Comparison of ENCODE assay signal across 17 cellular contexts in the genomic region with DNA sequence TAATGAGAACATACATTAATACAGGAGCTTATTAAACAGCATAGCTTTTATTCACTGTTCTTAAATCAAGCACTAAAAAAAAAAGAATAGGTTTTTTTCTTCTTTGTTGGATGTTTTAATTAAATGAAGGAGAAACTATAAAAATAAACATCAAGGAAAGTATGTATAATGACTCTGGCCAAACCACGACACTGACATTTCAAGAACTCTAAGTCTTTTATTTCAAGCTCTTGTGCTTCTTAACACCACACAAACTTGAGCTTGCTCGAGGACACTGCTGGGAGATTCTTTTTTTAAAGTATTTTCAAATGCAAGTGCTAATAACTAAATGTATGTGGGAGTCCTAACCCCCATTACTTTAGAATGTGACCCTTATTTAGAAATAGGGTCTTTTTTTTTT.
A peak's percentile ranks its signal among the peaks of the same experiment; 100 is the strongest.
DNase-seq lines count a peak whose midpoint lies in the region; ATAC-seq, FAIRE-seq and TF ChIP-seq lines count a peak whose summit lies in the region.
"Had no signal": no experiment of that assay in that cellular context is flagged by ENCODE, and none has a peak within 500 bp of the region (broad histone marks: within the 10 kb centered on the region; RNA-seq: fewer than 3 reads in every experiment).

No MANE protein-coding gene starts in this region.

- H3K27me3 Mint-ChIP-seq in astrocyte (ENCODE audit: low read depth, unreplicated experiment) (no peaks in the 10 kb centered on the region), CD14-positive monocyte (ENCODE audit: low read depth in 3 of 3) (peaks cover 0 to 5% (median 0%) of the 10 kb centered on the region in 3 donors), GM23338 (ENCODE audit: insufficient read depth, low read depth, poor library complexity) (no peaks in the 10 kb centered on the region)
- no peaks in the 10 kb centered on the region for H3K27me3 Mint-ChIP-seq in activated naive CD8-positive, alpha-beta T cell treated with anti-CD3 and anti-CD28 coated beads, Interleukin-2, amount 50 U/mL, for 24 hours
- H3K27me3 Mint-ChIP-seq: CD4-positive, alpha-beta T cell had no signal

- H3K27ac ChIP-seq in astrocyte (ENCODE audit: low read depth, low read length) (no peak overlapping the region), SK-N-SH (ENCODE audit: low read depth in 2 of 2, low read length in 1 of 2) (no peak overlapping the region), GM23338 (ENCODE audit: low read depth) (no peak overlapping the region)
- H3K27ac ChIP-seq: BLaER1 treated with 17β-estradiol and CSF1 and Interleukin-3, amounts not matched to agents 10 nM and 100 nM; GM23248 had no signal

- H3K36me3 Mint-ChIP-seq in astrocyte (ENCODE audit: low read depth, unreplicated experiment): no peaks in the 10 kb centered on the region
- H3K36me3 Mint-ChIP-seq in CD14-positive monocyte: no peaks in the 10 kb centered on the region
- no peaks in the 10 kb centered on the region for H3K36me3 Mint-ChIP-seq in GM23338 (ENCODE audit: low read depth)
- H3K36me3 Mint-ChIP-seq in activated naive CD8-positive, alpha-beta T cell treated with anti-CD3 and anti-CD28 coated beads, Interleukin-2, amount 50 U/mL, for 24 hours (ENCODE audit: low read depth): no peaks in the 10 kb centered on the region

- H3K27ac Mint-ChIP-seq in astrocyte (ENCODE audit: unreplicated experiment) (no peak overlapping the region), CD14-positive monocyte (no peak overlapping the region), GM23338 (no peak overlapping the region)
- H3K27ac Mint-ChIP-seq in activated naive CD8-positive, alpha-beta T cell treated with anti-CD3 and anti-CD28 coated beads, Interleukin-2, amount 50 U/mL, for 24 hours: no peak overlapping the region
- H3K27ac Mint-ChIP-seq: CD4-positive, alpha-beta T cell had no signal

- H3K9me3 ChIP-seq in astrocyte (ENCODE audit: insufficient read depth, low read depth, low read length) (no peaks in the 10 kb centered on the region), SK-N-SH (no peaks in the 10 kb centered on the region)

- H2AFZ ChIP-seq in astrocyte (ENCODE audit: low read depth, low read length): no peak overlapping the region
- no peak overlapping the region for H2AFZ ChIP-seq in SK-N-SH (ENCODE audit: low read depth)
- no peak overlapping the region for H2AFZ ChIP-seq in GM23338
- H2AFZ ChIP-seq: GM23248 had no signal

- TF ChIP-seq CTCF in astrocyte (IDR thresholded peaks at IDR 0.05; ENCODE audit: insufficient read depth, low read depth, low read length): no peak
- no peak for TF ChIP-seq CTCF in SK-N-SH (IDR thresholded peaks at IDR 0.05)
- TF ChIP-seq CTCF in CD14-positive monocyte (IDR thresholded peaks at IDR 0.05): no peak
- no peak for TF ChIP-seq CTCF in GM23338 (conservative IDR thresholded peaks at IDR 0.05; ENCODE audit: low read depth in 2 of 2)

- no peak for TF ChIP-seq EP300 in SK-N-SH (IDR thresholded peaks at IDR 0.05; ENCODE audit: borderline replicate concordance in 1 of 2, low read depth in 1 of 2, low read length in 1 of 2)

- no peaks in the 10 kb centered on the region for H3K79me2 ChIP-seq in astrocyte (ENCODE audit: insufficient read depth, low read length)
- no peaks in the 10 kb centered on the region for H3K79me2 ChIP-seq in SK-N-SH (ENCODE audit: insufficient read depth)
- no peaks in the 10 kb centered on the region for H3K79me2 ChIP-seq in GM23338 (replicated peaks; ENCODE audit: insufficient read depth)

- DNase-seq in EH (ENCODE audit: low read depth) (peak; percentile 72), astrocyte (ENCODE audit: low read depth) (peak; percentile 56), fibroblast of gingiva (ENCODE audit: low read depth) (peak; percentile 58), iris pigment epithelial cell (ENCODE audit: low read depth) (peak; percentile 19), SK-N-SH (no peak), CD14-positive monocyte (ENCODE audit: low spot score) (no peak), GM23338 (ENCODE audit: low spot score) (no peak)
- DNase-seq in activated naive CD8-positive, alpha-beta T cell treated with anti-CD3 and anti-CD28 coated beads, Interleukin-2, amount 50 U/mL, for 24 hours: no peak
- DNase-seq: 8988T; CD4-positive, alpha-beta T cell; DMS79; EL; GM23248; H7 had no signal

- no peak overlapping the region for H3K4me2 ChIP-seq in astrocyte (ENCODE audit: low read length)
- H3K4me2 ChIP-seq in SK-N-SH: no peak overlapping the region
- H3K4me2 ChIP-seq in GM23338: no peak overlapping the region
- H3K4me2 ChIP-seq: BLaER1 treated with 17β-estradiol and CSF1 and Interleukin-3, amounts not matched to agents 10 nM and 100 nM had no signal

- no peaks in the 10 kb centered on the region for H3F3A ChIP-seq in SK-N-SH (replicated peaks; ENCODE audit: insufficient read depth)
- no peaks in the 10 kb centered on the region for H3F3A ChIP-seq in GM23338 (replicated peaks; ENCODE audit: low read depth)

- H3K4me3 Mint-ChIP-seq in astrocyte (ENCODE audit: unreplicated experiment) (no peak overlapping the region), CD14-positive monocyte (no peak overlapping the region), GM23338 (no peak overlapping the region)
- H3K4me3 Mint-ChIP-seq in activated naive CD8-positive, alpha-beta T cell treated with anti-CD3 and anti-CD28 coated beads, Interleukin-2, amount 50 U/mL, for 24 hours: no peak overlapping the region
- H3K4me3 Mint-ChIP-seq: CD4-positive, alpha-beta T cell had no signal

- WGBS in SK-N-SH (ENCODE audit: low lambda C conversion rate): 45% methylated on average over 2 of the region's 2 CpGs

- peaks cover under 1% of the 10 kb centered on the region for H3K4me1 ChIP-seq in astrocyte (ENCODE audit: insufficient read depth, low read length)
- H3K4me1 ChIP-seq in SK-N-SH (ENCODE audit: control insufficient read depth in 1 of 2, insufficient read depth in 2 of 2, low read depth in 1 of 2, low read length in 1 of 2): no peaks in the 10 kb centered on the region
- no peaks in the 10 kb centered on the region; the same call in 1 of the 2 replicates for H3K4me1 ChIP-seq in GM23338 (ENCODE audit: insufficient read depth)
- H3K4me1 ChIP-seq: BLaER1 treated with 17β-estradiol and CSF1 and Interleukin-3, amounts not matched to agents 10 nM and 100 nM had no signal

- no peaks in the 10 kb centered on the region for H4K20me1 ChIP-seq in astrocyte (ENCODE audit: insufficient read depth, low read length)
- no peaks in the 10 kb centered on the region for H4K20me1 ChIP-seq in SK-N-SH (ENCODE audit: insufficient read depth)
- H4K20me1 ChIP-seq in GM23338 (replicated peaks; ENCODE audit: insufficient read depth): no peaks in the 10 kb centered on the region
- H4K20me1 ChIP-seq: BLaER1 treated with 17β-estradiol and CSF1 and Interleukin-3, amounts not matched to agents 10 nM and 100 nM had no signal

- peaks cover 4% of the 10 kb centered on the region for H3K4me1 Mint-ChIP-seq in astrocyte (ENCODE audit: low read depth, unreplicated experiment)
- H3K4me1 Mint-ChIP-seq in CD14-positive monocyte: no peaks in the 10 kb centered on the region
- peaks cover 6% of the 10 kb centered on the region; the same call in 2 of the 3 replicates for H3K4me1 Mint-ChIP-seq in GM23338
- H3K4me1 Mint-ChIP-seq in activated naive CD8-positive, alpha-beta T cell treated with anti-CD3 and anti-CD28 coated beads, Interleukin-2, amount 50 U/mL, for 24 hours: no peaks in the 10 kb centered on the region

- POLR2A ChIA-PET in SK-N-SH (lab: Yijun Ruan, JAX): no interaction called here

- intact Hi-C loops in CD14-positive monocyte (cut with micrococcal nuclease): no loop called here

- H3K9ac ChIP-seq in astrocyte (ENCODE audit: low read length): no peak overlapping the region
- no peak overlapping the region for H3K9ac ChIP-seq in SK-N-SH
- H3K9ac ChIP-seq: BLaER1 treated with 17β-estradiol and CSF1 and Interleukin-3, amounts not matched to agents 10 nM and 100 nM; GM23248 had no signal

- no peak for TF ChIP-seq RAD21 in SK-N-SH (IDR thresholded peaks at IDR 0.05; ENCODE audit: low read length)

- no peak for ATAC-seq in GM23338
- ATAC-seq in activated naive CD8-positive, alpha-beta T cell treated with anti-CD3 and anti-CD28 coated beads, Interleukin-2, amount 50 U/mL, for 24 hours: no peak

- H3K27me3 ChIP-seq in astrocyte (ENCODE audit: insufficient read depth, low read length): no peaks in the 10 kb centered on the region
- no peaks in the 10 kb centered on the region; the same call in 1 of the 2 replicates for H3K27me3 ChIP-seq in SK-N-SH (ENCODE audit: insufficient read depth)
- H3K27me3 ChIP-seq in GM23338 (ENCODE audit: insufficient read depth): no peaks in the 10 kb centered on the region
- H3K27me3 ChIP-seq: BLaER1 treated with 17β-estradiol and CSF1 and Interleukin-3, amounts not matched to agents 10 nM and 100 nM had no signal

- H3K9me3 Mint-ChIP-seq in astrocyte (ENCODE audit: unreplicated experiment): peaks cover 3% of the 10 kb centered on the region
- H3K9me3 Mint-ChIP-seq in CD14-positive monocyte: peaks cover 0 to 6% (median 3%) of the 10 kb centered on the region in 7 donors
- no peaks in the 10 kb centered on the region for H3K9me3 Mint-ChIP-seq in GM23338
- peaks cover 5% of the 10 kb centered on the region for H3K9me3 Mint-ChIP-seq in activated naive CD8-positive, alpha-beta T cell treated with anti-CD3 and anti-CD28 coated beads, Interleukin-2, amount 50 U/mL, for 24 hours

- H3K9me2 ChIP-seq in SK-N-SH (no peaks in the 10 kb centered on the region), GM23338 (ENCODE audit: insufficient read depth) (peaks cover 4% of the 10 kb centered on the region; the same call in 1 of the 2 replicates)

- no peak overlapping the region for H3K4me3 ChIP-seq in astrocyte (ENCODE audit: insufficient read depth, low read depth, low read length)
- H3K4me3 ChIP-seq in SK-N-SH (ENCODE audit: low read depth in 2 of 2, low read length in 1 of 2): no peak overlapping the region
- H3K4me3 ChIP-seq in GM23338: no peak overlapping the region
- H3K4me3 ChIP-seq: BLaER1 treated with 17β-estradiol and CSF1 and Interleukin-3, amounts not matched to agents 10 nM and 100 nM; GM23248 had no signal

- no peak for FAIRE-seq in astrocyte (lab: Jason Lieb, UNC)
- FAIRE-seq: G401.6, GM12891 had no signal

- CTCF ChIA-PET in SK-N-SH (lab: Yijun Ruan, JAX): no interaction called here

- no peaks in the 10 kb centered on the region for H3K36me3 ChIP-seq in astrocyte (ENCODE audit: insufficient read depth, low read length)
- H3K36me3 ChIP-seq in SK-N-SH (replicated peaks in 1 of 2; ENCODE audit: control insufficient read depth in 1 of 2, insufficient read depth in 2 of 2, low read length in 1 of 2): no peaks in the 10 kb centered on the region
- H3K36me3 ChIP-seq in GM23338 (ENCODE audit: insufficient read depth): no peaks in the 10 kb centered on the region
- H3K36me3 ChIP-seq: BLaER1 treated with 17β-estradiol and CSF1 and Interleukin-3, amounts not matched to agents 10 nM and 100 nM had no signal

TF ChIP-seq in SK-N-SH, 30 proteins besides CTCF, POLR2A, EP300 and RAD21 (continues in another document):
- TF ChIP-seq GABPA (IDR thresholded peaks at IDR 0.05; ENCODE audit: low read depth) (no peak), TAF1 (IDR thresholded peaks at IDR 0.05; ENCODE audit: borderline replicate concordance, low read depth, low read length) (no peak)

TF ChIP-seq in GM23338, 12 proteins besides CTCF, POLR2A, EP300 and RAD21 (continues in another document):
- TF ChIP-seq NANOG (IDR thresholded peaks at IDR 0.05; ENCODE audit: borderline replicate concordance): no peak
- TF ChIP-seq STAT1 (IDR thresholded peaks at IDR 0.05; ENCODE audit: unreplicated experiment): no peak

Comparison
In these comparisons a context has a peak if more than half of its experiments do, and no peak if none do; other contexts are left out.
1. DNase-seq: peak in EH (single experiment), astrocyte (single experiment), fibroblast of gingiva (single experiment) and iris pigment epithelial cell (single experiment); none in SK-N-SH (single experiment), CD14-positive monocyte (single experiment), GM23338 (single experiment) and activated naive CD8-positive, alpha-beta T cell treated with anti-CD3 and anti-CD28 coated beads, Interleukin-2, amount 50 U/mL, for 24 hours (single experiment).